In genomic region chr4:113159901-113160545, GRCh38 we compare ENCODE assay signal across 18 cellular contexts.
"Had no signal": no experiment of that assay in that cellular context is flagged by ENCODE, and none has a peak within 500 bp of the region (broad histone marks: within the 10 kb centered on the region; RNA-seq: fewer than 3 reads in every experiment).

No MANE protein-coding gene starts in this region.

- H3K4me1 ChIP-seq: body of pancreas, transverse colon had no signal

- H3K36me3 ChIP-seq: right atrium auricular region, transverse colon had no signal

- DNase-seq: activated CD4-positive, alpha-beta T cell treated with anti-CD3 and anti-CD28 coated beads for 48 hours; activated CD8-positive, alpha-beta memory T cell treated with anti-CD3 and anti-CD28 coated beads, Interleukin-2, amount 50 U/mL, for 4 hours; activated CD8-positive, alpha-beta T cell treated with anti-CD3 and anti-CD28 coated beads, Interleukin-2, amount 10 ng/mL, durations not matched to agents 7 days and 5 days; activated gamma-delta T cell treated with Interleukin-2 at 50 U/mL for 16 hours; activated naive CD8-positive, alpha-beta T cell treated with anti-CD3 and anti-CD28 coated beads for 36 hours; activated T-cell treated with anti-CD3 and anti-CD28 coated beads, Interleukin-2, amount 50 U/mL, for 72 hours; amygdala; body of pancreas; effector CD8-positive, alpha-beta T cell; hypothalamus; stimulated activated CD4-positive, alpha-beta T cell treated with anti-CD3 and anti-CD28 coated beads, Interleukin-15, amount 100 ng/mL, for 24 hours; stimulated activated CD4-positive, alpha-beta T cell treated with anti-CD3 and anti-CD28 coated beads, Interleukin-4, amount 100 ng/mL, for 1 hour; stimulated activated naive CD4-positive, alpha-beta T cell; transverse colon had no signal

- ATAC-seq: activated CD8-positive, alpha-beta T cell treated with anti-CD3 and anti-CD28 coated beads, Interleukin-2, amount 10 ng/mL, durations not matched to agents 7 days and 5 days; activated T-cell treated with anti-CD3 and anti-CD28 coated beads, Interleukin-2, amount 50 U/mL, for 72 hours; body of pancreas; natural killer cell treated with Interleukin-12 subunit alpha and Interleukin-12 subunit beta and Interleukin-15 and Interleukin-18, amount 100 ng/mL, for 72 hours; WTC11 had no signal

- H3K27ac ChIP-seq: body of pancreas, coronary artery, transverse colon had no signal

- H3K27me3 ChIP-seq: body of pancreas, right atrium auricular region, transverse colon had no signal

- H3K9me3 ChIP-seq: body of pancreas, right atrium auricular region, transverse colon had no signal

- H3K4me3 ChIP-seq: body of pancreas, coronary artery, right atrium auricular region, transverse colon had no signal
